26 cellular contexts compared by ENCODE assay signal in the genomic region with DNA sequence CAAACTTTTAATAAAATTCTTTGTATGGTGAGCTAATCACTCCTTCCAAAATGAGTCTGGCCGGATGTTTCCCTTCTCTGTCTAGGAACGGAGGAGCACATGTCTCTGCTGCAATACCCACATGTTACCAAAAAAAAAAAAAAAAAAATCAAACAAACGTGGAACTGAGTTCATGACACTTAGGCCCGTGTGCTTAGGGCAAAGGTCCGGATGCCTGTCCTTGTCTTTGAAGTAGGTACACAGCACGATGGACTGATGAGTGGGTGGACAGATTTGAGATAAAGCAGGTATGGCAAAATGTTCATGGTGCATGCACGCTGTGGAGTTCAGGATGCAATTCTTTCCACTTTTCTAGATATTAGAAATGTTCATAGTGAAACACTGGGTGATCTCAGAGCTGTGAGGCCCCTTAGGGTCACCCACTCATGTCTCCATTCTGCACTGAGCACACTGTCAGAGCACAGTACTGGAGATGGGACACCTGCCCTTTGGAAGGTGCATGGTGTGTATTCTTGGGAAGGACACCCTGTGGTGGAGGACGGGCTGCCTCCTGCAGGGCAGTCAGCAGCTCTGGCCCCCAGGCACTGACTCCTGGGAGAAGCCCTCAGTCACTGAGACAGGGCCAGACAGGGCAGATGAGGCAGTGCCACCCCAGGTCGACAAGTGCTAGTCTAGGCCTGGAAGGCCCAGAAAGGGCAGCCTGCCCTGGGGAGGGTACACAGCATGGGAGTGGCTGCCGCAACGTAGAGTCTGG. TPM values are rescaled to one million over a fixed set of nuclear protein-coding genes. Genes with fewer than 3 reads are reported as not detected.
DNase-seq lines count a peak whose midpoint lies in the region; TF ChIP-seq lines count a peak whose summit lies in the region.
"Had no signal": no experiment of that assay in that cellular context is flagged by ENCODE, and none has a peak within 500 bp of the region (broad histone marks: within the 10 kb centered on the region; RNA-seq: fewer than 3 reads in every experiment).

No MANE protein-coding gene starts in this region.

- no peaks in the 10 kb centered on the region for H3K79me2 ChIP-seq in KMS-11 (ENCODE audit: insufficient read depth, low read depth)
- no peaks in the 10 kb centered on the region for H3K79me2 ChIP-seq in hepatocyte
- no peaks in the 10 kb centered on the region for H3K79me2 ChIP-seq in osteoblast (ENCODE audit: insufficient read depth, low read length)
- H3K79me2 ChIP-seq in MM.1S (ENCODE audit: low read length): no peaks in the 10 kb centered on the region

- 48% methylated on average over 11 of the region's 11 CpGs for WGBS in hepatocyte (ENCODE audit: low lambda C conversion rate, missing lambda C conversion rate)
- WGBS in sigmoid colon, 2 donors: 68 to 77% methylated on average over 11 of the region's 11 CpGs

- no peak overlapping the region for H3K27ac Mint-ChIP-seq in activated T-helper 2 cell treated with anti-CD3 and anti-CD28 coated beads, Interferon-gamma antibody, Interleukin-2, Interleukin-4, amounts not matched to agents 10 μg/mL and 5 μg/mL and 100 μg/mL, durations not matched to agents 14 hours and 24 hours and 36 hours
- H3K27ac Mint-ChIP-seq: activated CD4-positive, alpha-beta T cell treated with anti-CD3 and anti-CD28 coated beads, Interleukin-2, amount 10 ng/mL, durations not matched to agents 7 days and 5 days; activated naive CD8-positive, alpha-beta T cell treated with anti-CD3 and anti-CD28 coated beads, Interleukin-2, amount 10 ng/mL, durations not matched to agents 7 days and 5 days; stimulated activated naive B cell treated with anti-CD40 and anti-IgM and Interleukin-4, amounts not matched to agents 10 μg/mL and 1 μg/mL and 100 μg/mL, for 72 hours had no signal

- H3K4me3 ChIP-seq in BLaER1 treated with 17β-estradiol and CSF1 and Interleukin-3, amounts not matched to agents 10 nM and 100 nM: no peak overlapping the region
- H3K4me3 ChIP-seq in KMS-11 (IDR thresholded peaks at IDR 0.05; ENCODE audit: insufficient read depth, low read depth, low read length): no peak overlapping the region
- H3K4me3 ChIP-seq in hepatocyte: no peak overlapping the region
- H3K4me3 ChIP-seq in sigmoid colon: no peak overlapping the region
- no peak overlapping the region for H3K4me3 ChIP-seq in osteoblast (ENCODE audit: insufficient read depth, low read length)
- H3K4me3 ChIP-seq in MM.1S (ENCODE audit: low read length): no peak overlapping the region
- H3K4me3 ChIP-seq: psoas muscle, SJCRH30, suprapubic skin had no signal

- no peaks in the 10 kb centered on the region for H3K27me3 ChIP-seq in BLaER1 treated with 17β-estradiol and CSF1 and Interleukin-3, amounts not matched to agents 10 nM and 100 nM
- H3K27me3 ChIP-seq in KMS-11 (ENCODE audit: insufficient read depth, low read depth) (no peaks in the 10 kb centered on the region), hepatocyte (no peaks in the 10 kb centered on the region), sigmoid colon (no peaks in the 10 kb centered on the region), osteoblast (ENCODE audit: insufficient read depth, low read length) (no peaks in the 10 kb centered on the region), MM.1S (replicated peaks; ENCODE audit: insufficient read depth, low read length) (no peaks in the 10 kb centered on the region)
- H3K27me3 ChIP-seq: suprapubic skin had no signal

- intact Hi-C loops in sigmoid colon (cut with DNase I): no loop called here
- intact Hi-C loops in activated T-helper 2 cell treated with anti-CD3 and anti-CD28 coated beads, Interferon-gamma antibody, Interleukin-2, Interleukin-4, amounts not matched to agents 10 μg/mL and 5 μg/mL and 100 μg/mL, durations not matched to agents 14 hours and 24 hours and 36 hours (cut with micrococcal nuclease): no loop called here

- no peak for TF ChIP-seq CTCF in KMS-11 (conservative IDR thresholded peaks at IDR 0.05; ENCODE audit: low read depth, low read length)
- TF ChIP-seq CTCF in hepatocyte (IDR thresholded peaks at IDR 0.05; ENCODE audit: poor library complexity): no peak
- TF ChIP-seq CTCF in sigmoid colon (IDR thresholded peaks at IDR 0.05): no peak
- no peak for TF ChIP-seq CTCF in osteoblast (IDR thresholded peaks at IDR 0.05; ENCODE audit: extremely low read depth, low read depth, low read length)
- TF ChIP-seq CTCF in MM.1S (IDR thresholded peaks at IDR 0.05; ENCODE audit: low read length): no peak

- H2AFZ ChIP-seq in KMS-11 (ENCODE audit: low read depth) (peak overlapping the region; percentile 44; the same call in 1 of the 2 replicates), hepatocyte (no peak overlapping the region), osteoblast (ENCODE audit: low read length) (no peak overlapping the region), MM.1S (ENCODE audit: low read length) (no peak overlapping the region)

- peak; percentile 45 for DNase-seq in hepatocyte (ENCODE audit: low spot score)
- peak; percentile 61 for DNase-seq in sigmoid colon
- DNase-seq in activated T-helper 2 cell treated with anti-CD3 and anti-CD28 coated beads, Interferon-gamma antibody, Interleukin-2, Interleukin-4, amounts not matched to agents 10 μg/mL and 5 μg/mL and 100 μg/mL, durations not matched to agents 14 hours and 24 hours and 36 hours (ENCODE audit: low spot score): no peak
- DNase-seq in osteoblast (ENCODE audit: insufficient read length, low spot score, missing footprints): no peak
- DNase-seq in MM.1S: no peak
- DNase-seq: activated CD4-positive, alpha-beta T cell treated with anti-CD3 and anti-CD28 coated beads, Interleukin-2, amount 10 ng/mL, durations not matched to agents 7 days and 5 days; activated effector memory CD4-positive, alpha-beta T cell treated with anti-CD3 and anti-CD28 coated beads, Interleukin-2, amount 50 U/mL, for 16 hours; activated naive CD8-positive, alpha-beta T cell treated with anti-CD3 and anti-CD28 coated beads, Interleukin-2, amount 10 ng/mL, durations not matched to agents 7 days and 5 days; central memory CD4-positive, alpha-beta T cell; dermis blood vessel endothelial cell; DMS79; GDM1; glutamatergic neuron; HCEC 1CT; IMR-90; naive thymus-derived CD8-positive, alpha-beta T cell; NCI-H1048; NCI-H187; nucleus accumbens; stimulated activated naive B cell treated with anti-CD40 and anti-IgM and Interleukin-4, amounts not matched to agents 10 μg/mL and 1 μg/mL and 100 μg/mL, for 72 hours; SW 1271 had no signal

- H3K9me2 ChIP-seq in hepatocyte (replicated peaks; ENCODE audit: insufficient read depth) (no peaks in the 10 kb centered on the region), MM.1S (replicated peaks; ENCODE audit: insufficient read depth, low read length) (no peaks in the 10 kb centered on the region)

- peak overlapping the region in 7 of 11 experiments; percentile 15 to 55 (median 31); a peak in 10 of 22 replicates for H3K4me2 ChIP-seq in BLaER1 treated with 17β-estradiol and CSF1 and Interleukin-3, amounts not matched to agents 10 nM and 100 nM
- H3K4me2 ChIP-seq in KMS-11 (peak overlapping the region; percentile 14; the same call in 1 of the 2 replicates), hepatocyte (no peak overlapping the region), osteoblast (ENCODE audit: insufficient read depth, low read length) (no peak overlapping the region), MM.1S (ENCODE audit: low read depth, low read length) (no peak overlapping the region)

- H4K20me1 ChIP-seq in BLaER1 treated with 17β-estradiol and CSF1 and Interleukin-3, amounts not matched to agents 10 nM and 100 nM: no peaks in the 10 kb centered on the region
- H4K20me1 ChIP-seq in KMS-11 (ENCODE audit: insufficient read depth) (no peaks in the 10 kb centered on the region), hepatocyte (ENCODE audit: insufficient read depth, poor library complexity, severe bottlenecking) (no peaks in the 10 kb centered on the region), osteoblast (ENCODE audit: insufficient read depth, low read length) (no peaks in the 10 kb centered on the region), MM.1S (ENCODE audit: insufficient read depth, low read length) (no peaks in the 10 kb centered on the region)

- H3K27me3 Mint-ChIP-seq in activated T-helper 2 cell treated with anti-CD3 and anti-CD28 coated beads, Interferon-gamma antibody, Interleukin-2, Interleukin-4, amounts not matched to agents 10 μg/mL and 5 μg/mL and 100 μg/mL, durations not matched to agents 14 hours and 24 hours and 36 hours (ENCODE audit: low read depth): peaks cover 30% of the 10 kb centered on the region

- H3K9ac ChIP-seq in BLaER1 treated with 17β-estradiol and CSF1 and Interleukin-3, amounts not matched to agents 10 nM and 100 nM: no peak overlapping the region
- H3K9ac ChIP-seq in KMS-11: no peak overlapping the region
- no peak overlapping the region for H3K9ac ChIP-seq in MM.1S (ENCODE audit: low read length)

- H3K36me3 ChIP-seq in BLaER1 treated with 17β-estradiol and CSF1 and Interleukin-3, amounts not matched to agents 10 nM and 100 nM: no peaks in the 10 kb centered on the region
- no peaks in the 10 kb centered on the region for H3K36me3 ChIP-seq in KMS-11 (ENCODE audit: insufficient read depth)
- no peaks in the 10 kb centered on the region for H3K36me3 ChIP-seq in hepatocyte (replicated peaks; ENCODE audit: insufficient read depth, low read depth)
- H3K36me3 ChIP-seq in sigmoid colon: no peaks in the 10 kb centered on the region
- H3K36me3 ChIP-seq in osteoblast (ENCODE audit: insufficient read depth, low read length): no peaks in the 10 kb centered on the region
- no peaks in the 10 kb centered on the region for H3K36me3 ChIP-seq in MM.1S (replicated peaks; ENCODE audit: insufficient read depth, low read length)
- H3K36me3 ChIP-seq: SJCRH30, suprapubic skin had no signal

- H3F3A ChIP-seq in MM.1S (ENCODE audit: insufficient read depth, low read length): no peaks in the 10 kb centered on the region

- peaks cover 0 to 14% (median 9%) of the 10 kb centered on the region in 10 experiments; a peak in 10 of 20 replicates for H3K4me1 ChIP-seq in BLaER1 treated with 17β-estradiol and CSF1 and Interleukin-3, amounts not matched to agents 10 nM and 100 nM
- H3K4me1 ChIP-seq in KMS-11 (ENCODE audit: low read depth, poor library complexity, severe bottlenecking) (peaks cover 22% of the 10 kb centered on the region), hepatocyte (ENCODE audit: insufficient read depth) (peaks cover 27% of the 10 kb centered on the region), sigmoid colon (no peaks in the 10 kb centered on the region), osteoblast (ENCODE audit: insufficient read depth, low read length) (no peaks in the 10 kb centered on the region), MM.1S (ENCODE audit: low read length) (no peaks in the 10 kb centered on the region)
- H3K4me1 ChIP-seq: psoas muscle, SJCRH30, suprapubic skin had no signal

- H3K9me3 Mint-ChIP-seq in activated T-helper 2 cell treated with anti-CD3 and anti-CD28 coated beads, Interferon-gamma antibody, Interleukin-2, Interleukin-4, amounts not matched to agents 10 μg/mL and 5 μg/mL and 100 μg/mL, durations not matched to agents 14 hours and 24 hours and 36 hours: no peaks in the 10 kb centered on the region
- H3K9me3 Mint-ChIP-seq: activated CD4-positive, alpha-beta T cell treated with anti-CD3 and anti-CD28 coated beads, Interleukin-2, amount 10 ng/mL, durations not matched to agents 7 days and 5 days had no signal

- H3K36me3 Mint-ChIP-seq in activated T-helper 2 cell treated with anti-CD3 and anti-CD28 coated beads, Interferon-gamma antibody, Interleukin-2, Interleukin-4, amounts not matched to agents 10 μg/mL and 5 μg/mL and 100 μg/mL, durations not matched to agents 14 hours and 24 hours and 36 hours (ENCODE audit: low read depth): no peaks in the 10 kb centered on the region
- H3K36me3 Mint-ChIP-seq: activated naive CD8-positive, alpha-beta T cell treated with anti-CD3 and anti-CD28 coated beads, Interleukin-2, amount 10 ng/mL, durations not matched to agents 7 days and 5 days; naive thymus-derived CD8-positive, alpha-beta T cell; stimulated activated naive B cell treated with anti-CD40 and anti-IgM and Interleukin-4, amounts not matched to agents 10 μg/mL and 1 μg/mL and 100 μg/mL, for 72 hours had no signal

- no peak for TF ChIP-seq EP300 in sigmoid colon (IDR thresholded peaks at IDR 0.05)

- H3K4me3 Mint-ChIP-seq in activated T-helper 2 cell treated with anti-CD3 and anti-CD28 coated beads, Interferon-gamma antibody, Interleukin-2, Interleukin-4, amounts not matched to agents 10 μg/mL and 5 μg/mL and 100 μg/mL, durations not matched to agents 14 hours and 24 hours and 36 hours (ENCODE audit: low read depth): no peak overlapping the region
- H3K4me3 Mint-ChIP-seq: activated CD4-positive, alpha-beta T cell treated with anti-CD3 and anti-CD28 coated beads, Interleukin-2, amount 10 ng/mL, durations not matched to agents 7 days and 5 days; activated naive CD8-positive, alpha-beta T cell treated with anti-CD3 and anti-CD28 coated beads, Interleukin-2, amount 10 ng/mL, durations not matched to agents 7 days and 5 days; naive thymus-derived CD8-positive, alpha-beta T cell; stimulated activated naive B cell treated with anti-CD40 and anti-IgM and Interleukin-4, amounts not matched to agents 10 μg/mL and 1 μg/mL and 100 μg/mL, for 72 hours had no signal

- no peaks in the 10 kb centered on the region for H3K4me1 Mint-ChIP-seq in activated T-helper 2 cell treated with anti-CD3 and anti-CD28 coated beads, Interferon-gamma antibody, Interleukin-2, Interleukin-4, amounts not matched to agents 10 μg/mL and 5 μg/mL and 100 μg/mL, durations not matched to agents 14 hours and 24 hours and 36 hours (ENCODE audit: low read depth)
- H3K4me1 Mint-ChIP-seq: activated CD4-positive, alpha-beta T cell treated with anti-CD3 and anti-CD28 coated beads, Interleukin-2, amount 10 ng/mL, durations not matched to agents 7 days and 5 days; stimulated activated naive B cell treated with anti-CD40 and anti-IgM and Interleukin-4, amounts not matched to agents 10 μg/mL and 1 μg/mL and 100 μg/mL, for 72 hours had no signal

- H3K27ac ChIP-seq in BLaER1 treated with 17β-estradiol and CSF1 and Interleukin-3, amounts not matched to agents 10 nM and 100 nM: no peak overlapping the region
- H3K27ac ChIP-seq in KMS-11 (no peak overlapping the region), hepatocyte (peak overlapping the region; percentile 61), sigmoid colon (no peak overlapping the region), osteoblast (ENCODE audit: low read depth, low read length) (no peak overlapping the region), MM.1S (ENCODE audit: low read length) (no peak overlapping the region)
- H3K27ac ChIP-seq: psoas muscle, SJCRH30, suprapubic skin had no signal

- peaks cover 0 to 13% (median 0%) of the 10 kb centered on the region in 11 experiments; a peak in 2 of 22 replicates for H3K9me3 ChIP-seq in BLaER1 treated with 17β-estradiol and CSF1 and Interleukin-3, amounts not matched to agents 10 nM and 100 nM (replicated peaks in 1 of 11)
- H3K9me3 ChIP-seq in hepatocyte (ENCODE audit: low read depth) (no peaks in the 10 kb centered on the region), sigmoid colon (no peaks in the 10 kb centered on the region), osteoblast (ENCODE audit: low read depth, low read length) (no peaks in the 10 kb centered on the region), MM.1S (replicated peaks; ENCODE audit: insufficient read depth, low read length) (no peaks in the 10 kb centered on the region)
- H3K9me3 ChIP-seq: psoas muscle, SJCRH30, suprapubic skin had no signal

- TF ChIP-seq POLR2A in sigmoid colon (IDR thresholded peaks at IDR 0.05): no peak

RNA-seq across cellular contexts. Expression of a gene that starts 43.6 kb away (rescaled TPM):
- 14.7 and 15.7 TPM in 2 replicates for total RNA-seq in hepatocyte
- 45.1 and 47.8 TPM in 2 replicates for polyA plus RNA-seq in hepatocyte
- total RNA-seq in sigmoid colon: 10 to 100 TPM in 3 of 4 donors, 1 to 10 TPM in 1; 5.7 to 37.8 (median 17.3) TPM
- polyA plus RNA-seq in sigmoid colon: 10 to 100 TPM in 2 of 3 donors, 1 to 10 TPM in 1; 8.6 to 26.3 (median 21.0) TPM
- total RNA-seq in activated T-helper 2 cell treated with anti-CD3 and anti-CD28 coated beads, Interferon-gamma antibody, Interleukin-2, Interleukin-4, amounts not matched to agents 10 μg/mL and 5 μg/mL and 100 μg/mL, durations not matched to agents 14 hours and 24 hours and 36 hours: 18.4 and 19.9 TPM in 2 replicates
- under 0.01 and 0.88 TPM in 2 replicates for total RNA-seq in osteoblast
- total RNA-seq: dermis blood vessel endothelial cell, IMR-90 had no signal

Comparison
In these comparisons a context has a peak if more than half of its experiments do, and no peak if none do; other contexts are left out.
1. H3K4me2 ChIP-seq: peak in BLaER1 treated with 17β-estradiol and CSF1 and Interleukin-3, amounts not matched to agents 10 nM and 100 nM (7 of 11) and KMS-11 (single experiment); none in hepatocyte (single experiment), osteoblast (single experiment) and MM.1S (single experiment).
2. DNase-seq: peak in hepatocyte (single experiment) and sigmoid colon (single experiment); none in activated T-helper 2 cell treated with anti-CD3 and anti-CD28 coated beads, Interferon-gamma antibody, Interleukin-2, Interleukin-4, amounts not matched to agents 10 μg/mL and 5 μg/mL and 100 μg/mL, durations not matched to agents 14 hours and 24 hours and 36 hours (single experiment), osteoblast (single experiment) and MM.1S (single experiment).